In the genomic region with DNA sequence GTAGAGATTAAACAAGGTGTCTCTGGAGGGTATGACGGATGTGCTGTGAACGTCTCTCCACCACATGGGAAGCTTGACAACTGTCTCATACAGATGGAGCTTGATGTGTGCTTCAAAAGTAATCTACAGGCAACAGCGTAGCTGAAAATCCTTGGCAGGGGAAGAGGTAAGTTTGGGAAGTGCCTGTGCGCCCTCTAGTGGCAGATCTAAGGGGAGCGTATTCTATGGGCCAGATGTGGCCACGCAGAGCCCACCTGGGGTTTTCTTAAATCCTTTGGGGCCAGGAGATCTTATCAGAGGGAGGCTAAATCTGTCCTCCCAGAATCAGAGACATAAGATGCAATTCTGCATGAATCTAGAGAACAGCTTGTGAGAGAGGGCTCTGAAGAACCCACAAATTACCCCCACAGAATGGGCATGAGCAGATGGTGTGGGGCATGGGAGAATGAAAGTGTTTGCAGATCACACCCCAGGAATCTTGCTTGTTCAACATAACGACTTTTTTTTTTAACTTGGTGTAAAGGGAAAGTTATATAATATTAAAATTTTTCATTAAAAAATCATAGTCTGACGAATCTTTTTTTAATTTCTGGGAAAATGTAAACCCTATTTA, we compare ENCODE assay signal across 8 cellular contexts.
DNase-seq lines count a peak whose midpoint lies in the region; TF ChIP-seq lines count a peak whose summit lies in the region.

No MANE protein-coding gene starts in this region.

- DNase-seq in Caco-2 (peak; percentile 79 to 82), GM20000 (ENCODE audit: low spot score) (peak; percentile 38), SJSA1 (ENCODE audit: low read depth in 1 of 2, low spot score in 2 of 2) (peak; percentile 46 to 60), glutamatergic neuron (peak; percentile 74), posterior vena cava (ENCODE audit: low spot score) (peak; percentile 85), vagina (ENCODE audit: extremely low spot score in 2 of 2) (no peak)
- DNase-seq in activated naive CD4-positive, alpha-beta T cell treated with Interleukin-2 at 50 U/mL for 16 hours = peak; percentile 62

- peak overlapping the region; percentile 58 for H2AFZ ChIP-seq in KMS-11 (ENCODE audit: low read depth)

- H3K27me3 ChIP-seq in Caco-2 (replicated peaks; ENCODE audit: control insufficient read depth, insufficient read depth, low read length) (no peaks in the 10 kb centered on the region), KMS-11 (ENCODE audit: insufficient read depth, low read depth) (no peaks in the 10 kb centered on the region), SJSA1 (replicated peaks) (0 out of 2 replicates have a peak, but pooled peaks cover 6% of the 10 kb centered on the region), vagina (no peaks in the 10 kb centered on the region)

- TF ChIP-seq POLR2A in vagina (IDR thresholded peaks at IDR 0.05) = no peak

- intact Hi-C loops in Caco-2 (cut with micrococcal nuclease; ENCODE audit: unreplicated experiment) = loop anchor here (1.0 to 5.0 kb wide), 3 partner anchors 144 to 837 kb away; no protein-coding TSS in a partner anchor
- intact Hi-C loops in posterior vena cava (cut with DNase I) = loop anchor here in 1 of 2 donors (10.0 kb wide), 1 partner anchor 649 kb away; a partner anchor contains a TSS
- intact Hi-C loops in vagina (cut with DNase I) = no loop called here

- no TSS peak for BruUV-seq in Caco-2 (replicated peaks; lab: Mats Ljungman, UMichigan)

- TF ChIP-seq CTCF in Caco-2 (IDR thresholded peaks at IDR 0.05; ENCODE audit: insufficient read depth in 1 of 2, low read depth in 1 of 2, low read length in 1 of 2, severe bottlenecking in 1 of 2, unreplicated experiment in 1 of 2) = peak; percentile 99
- peak; percentile 90 for TF ChIP-seq CTCF in GM20000 (IDR thresholded peaks at IDR 0.05; ENCODE audit: extremely low read depth, missing control alignments)
- TF ChIP-seq CTCF in KMS-11 (conservative IDR thresholded peaks at IDR 0.05; ENCODE audit: low read depth, low read length) = peak; percentile 99
- peak; percentile 97 for TF ChIP-seq CTCF in glutamatergic neuron (IDR thresholded peaks at IDR 0.05; ENCODE audit: partially characterized antibody, unreplicated experiment)
- TF ChIP-seq CTCF in vagina (IDR thresholded peaks at IDR 0.05) = peak; percentile 36 to 86 (median 49)

- H3K9ac ChIP-seq in KMS-11 = no peak overlapping the region

- CTCF ChIA-PET in Caco-2 (lab: Charles Lee) = interaction anchor here (0.5 to 2.1 kb wide), 25 partner anchors 9 to 1024 kb away, joined by 3 to 46 read pairs (median 4); a partner anchor contains a TSS

- H3K27me3 Mint-ChIP-seq in Caco-2 (ENCODE audit: insufficient read depth, unreplicated experiment) = no peaks in the 10 kb centered on the region
- no peaks in the 10 kb centered on the region for H3K27me3 Mint-ChIP-seq in glutamatergic neuron (ENCODE audit: unreplicated experiment)

- no peaks in the 10 kb centered on the region for H3K9me3 Mint-ChIP-seq in Caco-2 (ENCODE audit: unreplicated experiment)
- H3K9me3 Mint-ChIP-seq in glutamatergic neuron (ENCODE audit: unreplicated experiment) = no peaks in the 10 kb centered on the region

- H3K79me2 ChIP-seq in KMS-11 (ENCODE audit: insufficient read depth, low read depth) = no peaks in the 10 kb centered on the region

- no peaks in the 10 kb centered on the region for H4K20me1 ChIP-seq in KMS-11 (ENCODE audit: insufficient read depth)

- peaks cover 8% of the 10 kb centered on the region for H3K4me1 Mint-ChIP-seq in Caco-2 (ENCODE audit: low read depth, unreplicated experiment)
- H3K4me1 Mint-ChIP-seq in glutamatergic neuron (ENCODE audit: low read depth, unreplicated experiment) = peaks cover 4% of the 10 kb centered on the region

- H3K4me1 ChIP-seq in Caco-2 (no peaks in the 10 kb centered on the region), KMS-11 (ENCODE audit: low read depth, poor library complexity, severe bottlenecking) (peaks cover 7% of the 10 kb centered on the region), SJSA1 (replicated peaks) (no peaks in the 10 kb centered on the region), vagina (peaks cover 7% of the 10 kb centered on the region)

- H3K9me3 ChIP-seq in Caco-2 = no peaks in the 10 kb centered on the region
- no peaks in the 10 kb centered on the region for H3K9me3 ChIP-seq in SJSA1 (replicated peaks)
- no peaks in the 10 kb centered on the region for H3K9me3 ChIP-seq in vagina

- no peak overlapping the region for H3K4me3 ChIP-seq in Caco-2 (ENCODE audit: low read depth, low read length)
- no peak overlapping the region for H3K4me3 ChIP-seq in KMS-11 (IDR thresholded peaks at IDR 0.05; ENCODE audit: insufficient read depth, low read depth, low read length)
- H3K4me3 ChIP-seq in SJSA1 = no peak overlapping the region
- no peak overlapping the region for H3K4me3 ChIP-seq in vagina

- POLR2A ChIA-PET in Caco-2 (lab: Charles Lee) = interaction anchor here (1.3 kb wide), 1 partner anchor 91 kb away, joined by 10 read pairs; a partner anchor contains a TSS

- no peak overlapping the region for H3K27ac ChIP-seq in KMS-11
- no peak overlapping the region for H3K27ac ChIP-seq in SJSA1
- no peak overlapping the region for H3K27ac ChIP-seq in vagina

- H3K36me3 ChIP-seq in Caco-2 (ENCODE audit: control insufficient read depth, insufficient read depth, low read length) (no peaks in the 10 kb centered on the region), KMS-11 (ENCODE audit: insufficient read depth) (no peaks in the 10 kb centered on the region), SJSA1 (no peaks in the 10 kb centered on the region), vagina (no peaks in the 10 kb centered on the region)

- H3K4me3 Mint-ChIP-seq in Caco-2 (ENCODE audit: unreplicated experiment) (no peak overlapping the region), glutamatergic neuron (ENCODE audit: unreplicated experiment) (no peak overlapping the region)

- H3K27ac Mint-ChIP-seq in Caco-2 (ENCODE audit: unreplicated experiment) = no peak overlapping the region
- H3K27ac Mint-ChIP-seq in glutamatergic neuron (ENCODE audit: unreplicated experiment) = no peak overlapping the region

- H3K36me3 Mint-ChIP-seq in Caco-2 (ENCODE audit: insufficient read depth, unreplicated experiment) (no peaks in the 10 kb centered on the region), glutamatergic neuron (ENCODE audit: unreplicated experiment) (no peaks in the 10 kb centered on the region)

- H3K4me2 ChIP-seq in KMS-11 = peak overlapping the region; percentile 19

Comparison
In these comparisons a context has a peak if more than half of its experiments do, and no peak if none do; other contexts are left out.
1. DNase-seq: peak in Caco-2 (2 of 2), GM20000 (single experiment), SJSA1 (2 of 2), activated naive CD4-positive, alpha-beta T cell treated with Interleukin-2 at 50 U/mL for 16 hours (single experiment), glutamatergic neuron (single experiment) and posterior vena cava (single experiment); none in vagina (0 of 2).
2. CTCF ChIP-seq: peak in every context shown above with its lines; median percentile 99 in Caco-2; 99 in KMS-11; 97 in glutamatergic neuron; 90 in GM20000; 49 in vagina.